ENCODE assay signal across 28 cellular contexts in the genomic region with DNA sequence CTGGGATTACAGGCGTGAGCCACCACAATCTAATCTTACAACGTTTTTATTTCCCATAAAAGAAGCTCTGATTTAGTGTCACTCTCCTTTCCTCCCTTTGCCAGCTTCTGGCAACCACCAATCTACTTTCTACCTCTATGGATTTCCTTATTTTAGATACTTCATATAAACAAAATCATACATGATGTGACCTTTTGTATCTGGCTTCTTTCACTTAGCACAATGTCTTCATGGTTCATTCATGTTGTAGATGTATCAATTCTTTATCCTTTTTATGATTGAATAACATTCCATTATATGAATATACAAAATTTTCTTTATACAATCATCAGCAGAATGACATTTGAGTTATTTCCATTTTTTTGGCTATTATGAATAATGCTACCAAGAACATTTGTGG.
"Had no signal": no experiment of that assay in that cellular context is flagged by ENCODE, and none has a peak within 500 bp of the region (broad histone marks: within the 10 kb centered on the region; RNA-seq: fewer than 3 reads in every experiment).

No MANE protein-coding gene starts in this region.

- H3K4me3 ChIP-seq: MG63 had no signal

- H3K9ac ChIP-seq: KMS-11 had no signal

- H3K27ac ChIP-seq: KMS-11 had no signal

- DNase-seq: Karpas-422, Kasumi-1, KG1, MG63, MM.1S, MV-4-11, NCI-H1048, NCI-H1092, NCI-H1105, NCI-H1105 treated with DMSO at 0.1 percent for 48 hours, NCI-H1417, NCI-H1417 treated with DMSO at 0.1 percent for 48 hours, NCI-H1436, NCI-H1436 treated with DMSO at 0.1 percent for 48 hours, NCI-H146, NCI-H1694, NCI-H1694 treated with DMSO at 0.1 percent for 48 hours, NCI-H187, NCI-H187 treated with DMSO at 0.1 percent for 48 hours, NCI-H1930, NCI-H2081 treated with DMSO at 0.1 percent for 48 hours, NCI-H2171, NCI-H2171 treated with DMSO at 0.1 percent for 48 hours, NCI-H2227 treated with DMSO at 0.1 percent for 48 hours, NCI-H226, NCI-H446, NCI-H446 treated with DMSO at 0.1 percent for 48 hours had no signal

- H3K27me3 ChIP-seq: MG63 had no signal

- H3K36me3 ChIP-seq: MG63 had no signal
